In genomic region chr15:91855241-91855640, GRCh38 we compare ENCODE assay signal across 9 cellular contexts. TPM values are rescaled to one million over a fixed set of nuclear protein-coding genes. Genes with fewer than 3 reads are reported as not detected.
A peak's percentile ranks its signal among the peaks of the same experiment; 100 is the strongest.
DNase-seq lines count a peak whose midpoint lies in the region; ATAC-seq and TF ChIP-seq lines count a peak whose summit lies in the region.
"Had no signal": no experiment of that assay in that cellular context is flagged by ENCODE, and none has a peak within 500 bp of the region (broad histone marks: within the 10 kb centered on the region; RNA-seq: fewer than 3 reads in every experiment).

No MANE protein-coding gene starts in this region.

- H3K4me3 ChIP-seq in Peyer's patch = peak overlapping the region in 1 of 4 donors; percentile 79
- H3K4me3 ChIP-seq in epithelial cell of proximal tubule (ENCODE audit: low read depth, low read length) = peak overlapping the region; percentile 65

- H3K27ac ChIP-seq in Peyer's patch = peak overlapping the region in 3 of 4 donors; percentile 64 to 93 (median 80)

- H3K27me3 ChIP-seq in Peyer's patch = no peaks in the 10 kb centered on the region

- H3K4me1 Mint-ChIP-seq in activated CD4-positive, alpha-beta T cell treated with anti-CD3 and anti-CD28 coated beads, Interleukin-2, amount 10 ng/mL, durations not matched to agents 7 days and 5 days = peaks cover 70% of the 10 kb centered on the region
- H3K4me1 Mint-ChIP-seq in stimulated activated naive B cell treated with anti-CD40 and anti-IgM and Interleukin-4, amounts not matched to agents 10 μg/mL and 1 μg/mL and 100 μg/mL, for 72 hours = peaks cover 32 to 55% of the 10 kb centered on the region in 2 donors

- no peak for DNase-seq in activated CD4-positive, alpha-beta T cell treated with anti-CD3 and anti-CD28 coated beads, Interleukin-2, amount 10 ng/mL, durations not matched to agents 7 days and 5 days
- no peak for DNase-seq in activated CD4-positive, alpha-beta T cell treated with anti-CD3 and anti-CD28 coated beads, Interleukin-2, amount 50 U/mL, for 4 hours
- no peak for DNase-seq in Peyer's patch
- no peak for DNase-seq in epithelial cell of proximal tubule (ENCODE audit: low read depth)
- no peak for DNase-seq in stimulated activated naive B cell treated with anti-CD40 and anti-IgM and Interleukin-4, amounts not matched to agents 10 μg/mL and 1 μg/mL and 100 μg/mL, for 72 hours
- DNase-seq in dermis blood vessel endothelial cell = no peak
- DNase-seq in NCI-H446 (lab: John Stamatoyannopoulos, UW) = no peak
- DNase-seq: activated gamma-delta T cell had no signal

- CTCF ChIA-PET in activated CD4-positive, alpha-beta T cell treated with anti-CD3 and anti-CD28 coated beads, Interleukin-2, amount 10 ng/mL, durations not matched to agents 7 days and 5 days (lab: Charles Lee) = interaction anchor here (0.6 to 2.9 kb wide), 2 partner anchors 12 to 223 kb away, joined by 3 to 12 read pairs; no protein-coding TSS in a partner anchor

- peaks cover 0 to 19% (median 6%) of the 10 kb centered on the region in 4 donors for H3K4me1 ChIP-seq in Peyer's patch

- ATAC-seq in stimulated activated naive B cell treated with anti-CD40 and anti-IgM and Interleukin-4, amounts not matched to agents 10 μg/mL and 1 μg/mL and 100 μg/mL, for 72 hours (replicated peaks) = no peak
- ATAC-seq in GM21528 (IDR thresholded peaks at IDR 0.05; ENCODE audit: low FRiP score, unreplicated experiment) = no peak

- no peaks in the 10 kb centered on the region for H3K36me3 ChIP-seq in Peyer's patch

- TF ChIP-seq POLR2A in Peyer's patch (IDR thresholded peaks at IDR 0.05) = no peak

- H3K9me3 ChIP-seq in Peyer's patch = no peaks in the 10 kb centered on the region

- no peaks in the 10 kb centered on the region for H3K9me3 Mint-ChIP-seq in activated CD4-positive, alpha-beta T cell treated with anti-CD3 and anti-CD28 coated beads, Interleukin-2, amount 10 ng/mL, durations not matched to agents 7 days and 5 days
- peaks cover 0 to 1% of the 10 kb centered on the region in 2 donors for H3K9me3 Mint-ChIP-seq in stimulated activated naive B cell treated with anti-CD40 and anti-IgM and Interleukin-4, amounts not matched to agents 10 μg/mL and 1 μg/mL and 100 μg/mL, for 72 hours

- H3K27ac Mint-ChIP-seq in activated CD4-positive, alpha-beta T cell treated with anti-CD3 and anti-CD28 coated beads, Interleukin-2, amount 10 ng/mL, durations not matched to agents 7 days and 5 days = peak overlapping the region; percentile 85
- H3K27ac Mint-ChIP-seq in stimulated activated naive B cell treated with anti-CD40 and anti-IgM and Interleukin-4, amounts not matched to agents 10 μg/mL and 1 μg/mL and 100 μg/mL, for 72 hours = peak overlapping the region; percentile 66

- peak overlapping the region; percentile 83 for H3K4me3 Mint-ChIP-seq in activated CD4-positive, alpha-beta T cell treated with anti-CD3 and anti-CD28 coated beads, Interleukin-2, amount 10 ng/mL, durations not matched to agents 7 days and 5 days
- peak overlapping the region in 1 of 2 donors; percentile 83 for H3K4me3 Mint-ChIP-seq in stimulated activated naive B cell treated with anti-CD40 and anti-IgM and Interleukin-4, amounts not matched to agents 10 μg/mL and 1 μg/mL and 100 μg/mL, for 72 hours

- TF ChIP-seq CTCF in Peyer's patch (IDR thresholded peaks at IDR 0.05) = no peak
- TF ChIP-seq CTCF in epithelial cell of proximal tubule (conservative IDR thresholded peaks at IDR 0.05; ENCODE audit: low read depth, low read length) = no peak

- H3K36me3 Mint-ChIP-seq in activated CD4-positive, alpha-beta T cell treated with anti-CD3 and anti-CD28 coated beads, Interleukin-2, amount 10 ng/mL, durations not matched to agents 7 days and 5 days (ENCODE audit: low read depth) = peaks cover 25% of the 10 kb centered on the region
- H3K36me3 Mint-ChIP-seq in stimulated activated naive B cell treated with anti-CD40 and anti-IgM and Interleukin-4, amounts not matched to agents 10 μg/mL and 1 μg/mL and 100 μg/mL, for 72 hours = peaks cover 2 to 5% of the 10 kb centered on the region in 2 donors

- POLR2A ChIA-PET in activated CD4-positive, alpha-beta T cell treated with anti-CD3 and anti-CD28 coated beads, Interleukin-2, amount 10 ng/mL, durations not matched to agents 7 days and 5 days (lab: Charles Lee) = no interaction called here

- no peaks in the 10 kb centered on the region for H3K27me3 Mint-ChIP-seq in activated CD4-positive, alpha-beta T cell treated with anti-CD3 and anti-CD28 coated beads, Interleukin-2, amount 10 ng/mL, durations not matched to agents 7 days and 5 days
- H3K27me3 Mint-ChIP-seq in stimulated activated naive B cell treated with anti-CD40 and anti-IgM and Interleukin-4, amounts not matched to agents 10 μg/mL and 1 μg/mL and 100 μg/mL, for 72 hours = peaks cover 30 to 50% of the 10 kb centered on the region in 2 donors

RNA-seq across cellular contexts. Expression of gene SLCO3A1, which starts 1.7 kb away (rescaled TPM):
- 10 to 100 TPM; 41.8 to 46.8 TPM for total RNA-seq in activated CD4-positive, alpha-beta T cell treated with anti-CD3 and anti-CD28 coated beads, Interleukin-2, amount 10 ng/mL, durations not matched to agents 7 days and 5 days
- total RNA-seq in Peyer's patch (1 to 10 TPM; 2.1 to 8.3 (median 5.0) TPM), epithelial cell of proximal tubule (2.0 and 2.7 TPM in 2 replicates), dermis blood vessel endothelial cell (0.47 and 1.2 TPM in 2 replicates)

Comparison
In these comparisons a context has a peak if more than half of its experiments do, and no peak if none do; other contexts are left out.
1. RNA of gene SLCO3A1, which starts 1.7 kb away (total RNA-seq): 41.8 to 46.8 TPM in activated CD4-positive, alpha-beta T cell treated with anti-CD3 and anti-CD28 coated beads, Interleukin-2, amount 10 ng/mL, durations not matched to agents 7 days and 5 days; 2.1 to 8.3 TPM in Peyer's patch, 2.0 to 2.7 TPM in epithelial cell of proximal tubule and 0.47 to 1.2 TPM in dermis blood vessel endothelial cell; every median in the first group is over 4 times any median in the second.